In genomic region chr3:153161138-153161713, GRCh38 we compare ENCODE assay signal across 8 cellular contexts. TPM values are rescaled to one million over a fixed set of nuclear protein-coding genes. Genes with fewer than 3 reads are reported as not detected.
DNase-seq lines count a peak whose midpoint lies in the region; ATAC-seq, FAIRE-seq and TF ChIP-seq lines count a peak whose summit lies in the region.

No MANE protein-coding gene starts in this region.

- H3K4me3 Mint-ChIP-seq in chondrocyte (ENCODE audit: unreplicated experiment): peak overlapping the region; percentile 96

- peaks cover 38% of the 10 kb centered on the region for H3K4me1 Mint-ChIP-seq in chondrocyte (ENCODE audit: low read depth)

- no peaks in the 10 kb centered on the region for H3K36me3 Mint-ChIP-seq in chondrocyte (ENCODE audit: low read depth)

- H3K27ac Mint-ChIP-seq in chondrocyte (ENCODE audit: unreplicated experiment): peak overlapping the region; percentile 98

- H3K27me3 ChIP-seq in keratinocyte (ENCODE audit: control insufficient read depth, extremely low read depth, insufficient read depth, low read length): no peaks in the 10 kb centered on the region

- ATAC-seq in GM18873 (IDR thresholded peaks at IDR 0.05; ENCODE audit: low FRiP score, unreplicated experiment): peak; percentile 89
- peak; percentile 81 for ATAC-seq in HG03135 (IDR thresholded peaks at IDR 0.05; ENCODE audit: unreplicated experiment)

- CTCF ChIA-PET in AG04449 (lab: Yijun Ruan, JAX): interaction anchor here (0.7 to 10.4 kb wide), 8 partner anchors 21 to 608 kb away, joined by 3 to 91 read pairs (median 6); no protein-coding TSS in a partner anchor

- no peaks in the 10 kb centered on the region for H3K9me1 ChIP-seq in keratinocyte (ENCODE audit: control insufficient read depth, extremely low read depth, insufficient read depth, low read length)

- peaks cover 42% of the 10 kb centered on the region for H3K79me2 ChIP-seq in keratinocyte (ENCODE audit: control insufficient read depth, insufficient read depth, low read length)

- peak overlapping the region; percentile 69 for H2AFZ ChIP-seq in keratinocyte (ENCODE audit: control insufficient read depth, low read length)

- peak overlapping the region; percentile 96 for H3K9ac ChIP-seq in keratinocyte (ENCODE audit: control insufficient read depth, extremely low read depth, insufficient read depth, low read length)

- H3K27ac ChIP-seq in keratinocyte (ENCODE audit: control insufficient read depth, insufficient read depth, low read length): peak overlapping the region; percentile 95

- peaks cover 3 to 8% of the 10 kb centered on the region in 2 experiments for H3K36me3 ChIP-seq in keratinocyte (ENCODE audit: control insufficient read depth in 2 of 2, extremely low read depth in 1 of 2, insufficient read depth in 2 of 2, low read length in 2 of 2)

- peak overlapping the region; percentile 96 for H3K4me3 ChIP-seq in AG04449 (ENCODE audit: low read depth, low read length)
- H3K4me3 ChIP-seq in keratinocyte (ENCODE audit: control insufficient read depth in 2 of 3, extremely low read depth in 1 of 3, insufficient read depth in 2 of 3, low read depth in 1 of 3, low read length in 3 of 3): peak overlapping the region; percentile 85 to 91 (median 87)

- H3K4me2 ChIP-seq in keratinocyte (ENCODE audit: control insufficient read depth, extremely low read depth, insufficient read depth, low read depth, low read length): peak overlapping the region; percentile 79

- FAIRE-seq in keratinocyte (lab: Jason Lieb, UNC): peak; percentile 80

- peaks cover 14% of the 10 kb centered on the region for H3K4me1 ChIP-seq in keratinocyte (ENCODE audit: control insufficient read depth, extremely low read depth, insufficient read depth, low read length)

- no peaks in the 10 kb centered on the region for H3K27me3 Mint-ChIP-seq in chondrocyte (ENCODE audit: low read depth)

- no peaks in the 10 kb centered on the region for H3K9me3 ChIP-seq in keratinocyte (ENCODE audit: control insufficient read depth, low read depth, low read length)

- TF ChIP-seq CTCF in AG04449 (IDR thresholded peaks at IDR 0.05; ENCODE audit: insufficient read depth, low read length, missing control alignments) (no peak), chondrocyte (IDR thresholded peaks at IDR 0.05) (no peak), keratinocyte (optimal IDR thresholded peaks at IDR 0.05 in 1 of 3, IDR thresholded peaks at IDR 0.05 in 1 of 3, conservative IDR thresholded peaks at IDR 0.05 in 1 of 3; ENCODE audit: extremely low read depth in 1 of 3, insufficient read depth in 2 of 3, low read length in 3 of 3) (no peak)

- H3K9me3 Mint-ChIP-seq in chondrocyte (ENCODE audit: low read depth): no peaks in the 10 kb centered on the region

- H4K20me1 ChIP-seq in keratinocyte (ENCODE audit: control insufficient read depth, extremely low read depth, insufficient read depth, low read length): peaks cover 13% of the 10 kb centered on the region

- peak; percentile 100 for DNase-seq in AG04449 (ENCODE audit: low read depth, low spot score)
- DNase-seq in NCI-H226: peak; percentile 100
- peak; percentile 76 for DNase-seq in activated CD4-positive, CD25-positive, alpha-beta regulatory T cell treated with anti-CD3 and anti-CD28 coated beads, Interleukin-2, amount 50 U/mL, for 72 hours
- peak; percentile 98 for DNase-seq in chondrocyte (ENCODE audit: low spot score)
- DNase-seq in keratinocyte (ENCODE audit: low read depth, low spot score): peak; percentile 94
- peak; percentile 65 to 77 for DNase-seq in stimulated activated CD4-positive, alpha-beta T cell treated with anti-CD3 and anti-CD28 coated beads, Interleukin-15, amount 100 ng/mL, for 1 hour (ENCODE audit: low read depth in 1 of 2, low spot score in 1 of 2)

- dilution Hi-C loops in keratinocyte (cut with MboI; ENCODE audit: extremely low pct_ligation_motif_present, low sequenced_read_pairs): no loop called here

- POLR2A ChIA-PET in AG04449 (lab: Yijun Ruan, JAX): interaction anchor here (0.6 to 3.3 kb wide), 21 partner anchors 12 to 453 kb away, joined by 3 to 15 read pairs (median 4); no protein-coding TSS in a partner anchor

RNA-seq across cellular contexts. Expression of gene RAP2B, which starts 0.8 kb away (rescaled TPM):
- total RNA-seq in chondrocyte: 10.6 to 12.3 TPM (median 11.0 TPM) in 3 replicates
- polyA plus RNA-seq in keratinocyte: 17.0 to 20.1 TPM (median 19.7 TPM) in 3 replicates
- polyA plus RNA-seq in keratinocyte (2011; ENCODE audit: low read depth): 11.3 TPM
- 15.2 and 16.7 TPM in 2 replicates for polyA plus RNA-seq in keratinocyte (2011; cell fraction: cytosol; rRNA removed)
- 28.1 and 28.9 TPM in 2 replicates for polyA plus RNA-seq in keratinocyte (2011; cell fraction: nucleus; rRNA removed)
- polyA plus RNA-seq in keratinocyte (2012; ENCODE audit: low replicate concordance): 22.5 and 24.8 TPM in 2 replicates
- 20.7 to 42.1 TPM (median 37.9 TPM) in 3 replicates for polyA minus RNA-seq in keratinocyte
- 94.8 TPM for polyA minus RNA-seq in keratinocyte (2011; cell fraction: cytosol; rRNA and poly(A)+ RNA removed)
- polyA minus RNA-seq in keratinocyte (2011; cell fraction: nucleus; rRNA and poly(A)+ RNA removed): 52.3 and 72.3 TPM in 2 replicates

Comparison
In these comparisons a context has a peak if more than half of its experiments do, and no peak if none do; other contexts are left out.
1. Peak in every context shown above with its lines: DNase-seq, ATAC-seq, H3K4me3 ChIP-seq and H3K27ac ChIP-seq.